In the genomic region with DNA sequence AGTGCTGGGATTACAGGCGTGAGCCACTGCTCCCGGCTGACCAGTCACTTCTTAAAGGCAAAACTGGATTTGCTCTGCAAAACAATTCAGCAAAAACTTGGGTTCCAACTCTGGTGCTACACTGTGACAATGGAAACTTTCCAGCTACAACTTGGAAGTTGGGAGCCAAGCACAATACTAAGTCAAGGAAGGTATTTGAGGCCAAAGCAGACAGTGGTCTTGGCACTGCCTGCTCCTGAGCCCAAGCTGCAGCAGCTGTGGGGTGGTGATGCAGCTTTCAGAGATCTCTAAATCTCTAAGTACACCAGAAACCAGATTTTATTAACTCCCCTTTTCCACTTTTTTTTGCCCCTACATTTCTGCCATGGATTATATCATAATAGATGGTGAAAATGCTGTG, we compare ENCODE assay signal across 8 cellular contexts. TPM values are rescaled to one million over a fixed set of nuclear protein-coding genes. Genes with fewer than 3 reads are reported as not detected.
DNase-seq lines count a peak whose midpoint lies in the region; ATAC-seq and TF ChIP-seq lines count a peak whose summit lies in the region.

No MANE protein-coding gene starts in this region.

- in situ Hi-C loops in Panc1 (cut with HindIII; ENCODE audit: low pct_unique_long_range_greater_than_20kb, low sequenced_read_pairs), result loop anchor here (25.0 kb wide), 2 partner anchors 460 to 735 kb away; no protein-coding TSS in a partner anchor

- POLR2A ChIA-PET in Panc1 (lab: Charles Lee), result interaction anchor here (0.5 kb wide), 1 partner anchor 17 kb away, joined by 8 read pairs; a partner anchor contains a TSS

- intact Hi-C loops in Panc1 (cut with micrococcal nuclease; ENCODE audit: unreplicated experiment) (loop anchor here (5.0 to 10.0 kb wide), 3 partner anchors 415 to 708 kb away; no protein-coding TSS in a partner anchor), esophagus muscularis mucosa (cut with DNase I) (loop anchor here (5.0 kb wide), 1 partner anchor 115 kb away; no protein-coding TSS in a partner anchor), psoas muscle (cut with DNase I) (loop anchor here (2.0 to 10.0 kb wide), 5 partner anchors 115 to 564 kb away; no protein-coding TSS in a partner anchor), dorsolateral prefrontal cortex (cut with DNase I) (loop anchor here in 1 of 2 donors (5.0 kb wide), 2 partner anchors 565 to 710 kb away; no protein-coding TSS in a partner anchor)

- no peak for TF ChIP-seq CTCF in Panc1 (IDR thresholded peaks at IDR 0.05)
- no peak for TF ChIP-seq CTCF in esophagus muscularis mucosa (IDR thresholded peaks at IDR 0.05)
- TF ChIP-seq CTCF in psoas muscle (IDR thresholded peaks at IDR 0.05), result no peak
- no peak for TF ChIP-seq CTCF in dorsolateral prefrontal cortex (IDR thresholded peaks at IDR 0.05 in 54 of 56, conservative IDR thresholded peaks at IDR 0.05 in 2 of 56; ENCODE audit: low read depth in 1 of 56, partially characterized antibody in 56 of 56)
- TF ChIP-seq CTCF in upper lobe of left lung (IDR thresholded peaks at IDR 0.05), result no peak

- H3K36me3 ChIP-seq in Panc1 (ENCODE audit: control insufficient read depth, insufficient read depth, low read length) (no peaks in the 10 kb centered on the region), esophagus muscularis mucosa (no peaks in the 10 kb centered on the region), psoas muscle (ENCODE audit: insufficient read depth in 1 of 2, low read depth in 1 of 2) (no peaks in the 10 kb centered on the region), upper lobe of left lung (no peaks in the 10 kb centered on the region)

- TF ChIP-seq POLR2A in esophagus muscularis mucosa (IDR thresholded peaks at IDR 0.05; ENCODE audit: low read depth) (no peak), upper lobe of left lung (IDR thresholded peaks at IDR 0.05) (no peak)

- H3K9me3 ChIP-seq in Panc1 (ENCODE audit: control insufficient read depth, insufficient read depth, low read depth, low read length) (no peaks in the 10 kb centered on the region), esophagus muscularis mucosa (no peaks in the 10 kb centered on the region), psoas muscle (no peaks in the 10 kb centered on the region), upper lobe of left lung (no peaks in the 10 kb centered on the region)

- no TSS peak for BruUV-seq in Panc1 (replicated peaks; lab: Mats Ljungman, UMichigan)

- H3K27me3 ChIP-seq in Panc1 (ENCODE audit: control insufficient read depth, insufficient read depth, low read length) (no peaks in the 10 kb centered on the region), esophagus muscularis mucosa (no peaks in the 10 kb centered on the region), psoas muscle (ENCODE audit: insufficient read depth in 3 of 3, low read length in 2 of 3) (no peaks in the 10 kb centered on the region), dorsolateral prefrontal cortex (no peaks in the 10 kb centered on the region), upper lobe of left lung (no peaks in the 10 kb centered on the region)

- H3K4me1 ChIP-seq in Panc1 (ENCODE audit: control insufficient read depth, insufficient read depth, low read length), result peaks cover 88% of the 10 kb centered on the region
- peaks cover 41 to 97% (median 93%) of the 10 kb centered on the region in 4 donors for H3K4me1 ChIP-seq in esophagus muscularis mucosa
- peaks cover 27% of the 10 kb centered on the region for H3K4me1 ChIP-seq in psoas muscle
- peaks cover 18 to 38% (median 30%) of the 10 kb centered on the region in 4 donors for H3K4me1 ChIP-seq in upper lobe of left lung

- DNase-seq in EH (ENCODE audit: low read depth) (peak; percentile 43), Panc1 (ENCODE audit: low read depth, low spot score) (no peak), esophagus muscularis mucosa (ENCODE audit: extremely low spot score) (peak; percentile 60), psoas muscle (no peak), middle frontal gyrus (ENCODE audit: extremely low spot score, low spot score) (no peak), dorsolateral prefrontal cortex (no peak), upper lobe of left lung (no peak)

- H3K27ac ChIP-seq in Panc1 (ENCODE audit: low read length) (peak overlapping the region; percentile 90), esophagus muscularis mucosa (replicated peaks in 1 of 4) (peak overlapping the region; percentile 76 to 81 (median 78)), psoas muscle (peak overlapping the region; percentile 56), dorsolateral prefrontal cortex (peak overlapping the region in 8 of 59 donors; percentile 4 to 68 (median 24)), upper lobe of left lung (peak overlapping the region in 2 of 4 donors; percentile 18 to 66)

- peak; percentile 7; the same call in 1 of the 2 replicates for ATAC-seq in Panc1
- no peak for ATAC-seq in psoas muscle
- no peak for ATAC-seq in HG03469 (IDR thresholded peaks at IDR 0.05; ENCODE audit: unreplicated experiment)
- no peak for ATAC-seq in upper lobe of left lung (ENCODE audit: low FRiP score in 2 of 2)

- H3K4me3 ChIP-seq in Panc1 (ENCODE audit: low read depth in 2 of 2, low read length in 2 of 2), result peak overlapping the region in 1 of 2 experiments; percentile 36; a peak in 1 of 4 replicates
- H3K4me3 ChIP-seq in esophagus muscularis mucosa, result no peak overlapping the region
- H3K4me3 ChIP-seq in psoas muscle, result no peak overlapping the region
- peak overlapping the region in 2 of 59 donors; percentile 11 to 27 for H3K4me3 ChIP-seq in dorsolateral prefrontal cortex
- no peak overlapping the region for H3K4me3 ChIP-seq in upper lobe of left lung

- no peak for TF ChIP-seq EP300 in esophagus muscularis mucosa (IDR thresholded peaks at IDR 0.05)
- TF ChIP-seq EP300 in upper lobe of left lung (IDR thresholded peaks at IDR 0.05), result no peak

- CTCF ChIA-PET in Panc1 (lab: Charles Lee), result no interaction called here

- no CpG with 5 or more reads among the region's 2 CpGs for WGBS in esophagus muscularis mucosa
- WGBS in psoas muscle, 3 donors, result 44 to 91% (median 72%) methylated on average over 2 of the region's 2 CpGs
- 72 to 91% methylated on average over 2 of the region's 2 CpGs for WGBS in upper lobe of left lung, 2 donors

RNA-seq across cellular contexts. Expression of a gene that starts 17.5 kb away (rescaled TPM):
- total RNA-seq in Panc1 (2021; ENCODE audit: unreplicated experiment) (263 TPM), esophagus muscularis mucosa (100 to 1,000 TPM in 2 of 4 donors, 10 to 100 TPM in 2; 57.3 to 152 (median 105) TPM), psoas muscle (10 to 100 TPM; 11.8 to 73.3 (median 27.8) TPM), dorsolateral prefrontal cortex (100 to 1,000 TPM in 2 of 120 experiments, 10 to 100 TPM in 69, 1 to 10 TPM in 49; 1.8 to 125 (median 11.4) TPM), upper lobe of left lung (10 to 100 TPM; 20.4 to 54.3 (median 46.9) TPM)
- polyA plus RNA-seq in Panc1 (2012; ENCODE audit: insufficient read length), result 316 TPM
- polyA plus RNA-seq in psoas muscle, result 10 to 100 TPM; 11.7 to 45.1 (median 23.1) TPM

RNA-seq across cellular contexts. Expression of a gene that starts 28.4 kb away (rescaled TPM):
- 65.0 TPM for total RNA-seq in Panc1 (2021; ENCODE audit: unreplicated experiment)
- 30.9 TPM for polyA plus RNA-seq in Panc1 (2012; ENCODE audit: insufficient read length)
- total RNA-seq in esophagus muscularis mucosa, result 10 to 100 TPM; 44.6 to 59.4 (median 53.4) TPM
- 10 to 100 TPM; 10.6 to 12.6 (median 12.2) TPM for total RNA-seq in psoas muscle
- polyA plus RNA-seq in psoas muscle, result 1 to 10 TPM; 3.3 to 6.8 (median 5.5) TPM
- total RNA-seq in dorsolateral prefrontal cortex, result 10 to 100 TPM; 38.0 to 99.1 (median 63.4) TPM
- 10 to 100 TPM; 22.2 to 54.5 (median 41.2) TPM for total RNA-seq in upper lobe of left lung

Comparison
In these comparisons a context has a peak if more than half of its experiments do, and no peak if none do; other contexts are left out.
1. DNase-seq: peak in EH (single experiment) and esophagus muscularis mucosa (single experiment); none in Panc1 (single experiment), psoas muscle (0 of 2), middle frontal gyrus (single experiment), dorsolateral prefrontal cortex (0 of 10) and upper lobe of left lung (0 of 2).